8 cellular contexts compared by ENCODE assay signal in the genomic region with DNA sequence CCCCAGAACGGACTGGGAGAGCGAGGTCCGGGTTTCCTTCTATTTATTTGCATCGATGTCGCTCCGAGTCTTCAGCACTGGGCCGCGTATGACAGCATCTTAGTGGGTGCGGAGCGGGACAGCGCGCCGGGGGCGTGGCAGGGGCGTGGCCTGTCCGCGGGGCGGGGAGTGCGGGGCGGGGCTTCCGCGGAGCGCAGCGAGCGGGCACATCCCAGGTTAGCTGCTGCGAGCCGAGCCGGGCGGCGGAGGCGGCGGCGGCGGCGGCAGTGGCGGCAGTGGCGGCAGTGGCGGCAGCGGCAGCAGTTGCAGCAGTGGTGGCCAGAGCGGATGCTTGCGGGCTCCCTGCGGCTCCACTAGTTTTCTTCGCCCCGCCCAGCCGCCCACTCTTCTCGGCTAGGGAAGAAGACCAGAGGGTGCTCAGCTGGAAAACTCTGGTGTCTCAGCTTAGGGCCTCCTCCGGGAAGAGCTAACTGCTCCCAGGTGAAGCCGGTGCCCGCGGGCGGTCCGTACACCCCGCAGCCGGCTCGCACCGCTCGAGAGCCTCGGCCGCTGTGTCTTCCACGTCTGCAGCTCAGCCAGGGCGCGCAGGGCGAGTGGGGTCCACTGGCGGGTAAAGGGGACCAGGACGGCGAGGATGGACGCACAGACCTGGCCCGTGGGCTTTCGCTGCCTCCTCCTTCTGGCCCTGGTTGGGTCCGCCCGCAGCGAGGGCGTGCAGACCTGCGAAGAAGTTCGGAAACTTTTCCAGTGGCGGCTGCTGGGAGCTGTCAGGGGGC. TPM values are rescaled to one million over a fixed set of nuclear protein-coding genes. Genes with fewer than 3 reads are reported as not detected.
DNase-seq lines count a peak whose midpoint lies in the region; ATAC-seq and TF ChIP-seq lines count a peak whose summit lies in the region.

GPC5 (plus strand) TSS at position 209 of the 776 bp plus-strand sequence.

- POLR2A ChIA-PET in activated naive CD8-positive, alpha-beta T cell treated with anti-CD3 and anti-CD28 coated beads, Interleukin-2, amount 10 ng/mL, durations not matched to agents 7 days and 5 days (lab: Charles Lee), result no interaction called here

- no peak within 1 kb of the TSS for H3K27ac ChIP-seq in GM23248
- H3K27ac ChIP-seq in SU-DHL-6 (ENCODE audit: low read depth, low read length), result no peak within 1 kb of the TSS
- H3K27ac ChIP-seq in rectal smooth muscle tissue (ENCODE audit: low read depth, low read length), result no peak within 1 kb of the TSS
- H3K27ac ChIP-seq in uterus, result no peak within 1 kb of the TSS

- no peak within 1 kb of the TSS for H3K27ac Mint-ChIP-seq in activated naive CD8-positive, alpha-beta T cell treated with anti-CD3 and anti-CD28 coated beads, Interleukin-2, amount 10 ng/mL, durations not matched to agents 7 days and 5 days

- TF ChIP-seq CTCF in SU-DHL-6 (IDR thresholded peaks at IDR 0.05; ENCODE audit: insufficient read depth, low read length, poor library complexity, severe bottlenecking) (no peak), uterus (IDR thresholded peaks at IDR 0.05) (no peak)

- peak within 1 kb of the TSS; percentile 73 for H3K4me3 Mint-ChIP-seq in activated naive CD8-positive, alpha-beta T cell treated with anti-CD3 and anti-CD28 coated beads, Interleukin-2, amount 10 ng/mL, durations not matched to agents 7 days and 5 days

- H3K9ac ChIP-seq in GM23248, result no peak within 1 kb of the TSS
- no peak within 1 kb of the TSS for H3K9ac ChIP-seq in SU-DHL-6 (ENCODE audit: low read length)
- no peak within 1 kb of the TSS for H3K9ac ChIP-seq in rectal smooth muscle tissue (ENCODE audit: low read length)

- no peak for TF ChIP-seq POLR2A in uterus (IDR thresholded peaks at IDR 0.05)

- H3K36me3 Mint-ChIP-seq in activated naive CD8-positive, alpha-beta T cell treated with anti-CD3 and anti-CD28 coated beads, Interleukin-2, amount 10 ng/mL, durations not matched to agents 7 days and 5 days, result no peaks in the 10 kb centered on the region

- 3 to 5% methylated on average over 45 to 53 of the region's 76 CpGs for WGBS in GM23248 (ENCODE audit: low coverage in 1 of 2, low lambda C conversion rate in 2 of 2, missing lambda C conversion rate in 2 of 2), 2 experiments

- peak within 1 kb of the TSS; percentile 74 for H2AFZ ChIP-seq in GM23248
- H2AFZ ChIP-seq in SU-DHL-6 (ENCODE audit: low read depth, low read length, severe bottlenecking), result peak within 1 kb of the TSS; percentile 46

- no peaks in the 10 kb centered on the region for H4K20me1 ChIP-seq in GM23248 (ENCODE audit: insufficient read depth)
- H4K20me1 ChIP-seq in SU-DHL-6 (ENCODE audit: low read depth, low read length), result no peaks in the 10 kb centered on the region

- intact Hi-C loops in left ventricle myocardium superior (cut with micrococcal nuclease) (no loop called here), uterus (cut with DNase I; ENCODE audit: low total_unique reads) (no loop called here)

- H3K36me3 ChIP-seq in GM23248 (ENCODE audit: low read depth) (no peaks in the 10 kb centered on the region), SU-DHL-6 (ENCODE audit: low read length) (no peaks in the 10 kb centered on the region), rectal smooth muscle tissue (ENCODE audit: control insufficient read depth, insufficient read depth, low read length) (no peaks in the 10 kb centered on the region), uterus (no peaks in the 10 kb centered on the region)

- in situ Hi-C loops in GM23248 (cut with MboI), result no loop called here

- H3K27me3 ChIP-seq in GM23248 (replicated peaks; ENCODE audit: insufficient read depth) (peaks cover 69% of the 10 kb centered on the region), SU-DHL-6 (ENCODE audit: low read length) (no peaks in the 10 kb centered on the region), rectal smooth muscle tissue (ENCODE audit: control insufficient read depth, insufficient read depth, low read length) (peaks cover 14% of the 10 kb centered on the region), uterus (peaks cover 5 to 29% of the 10 kb centered on the region in 2 donors)

- no peaks in the 10 kb centered on the region for H3K9me3 Mint-ChIP-seq in activated naive CD8-positive, alpha-beta T cell treated with anti-CD3 and anti-CD28 coated beads, Interleukin-2, amount 10 ng/mL, durations not matched to agents 7 days and 5 days

- DNase-seq in GDM1 (lab: John Stamatoyannopoulos, UW), result peak; percentile 67
- peak; percentile 71 for DNase-seq in GM23248
- DNase-seq in KG1 (lab: John Stamatoyannopoulos, UW), result peak; percentile 13
- DNase-seq in activated naive CD8-positive, alpha-beta T cell treated with anti-CD3 and anti-CD28 coated beads, Interleukin-2, amount 10 ng/mL, durations not matched to agents 7 days and 5 days, result peak; percentile 88
- DNase-seq in left ventricle myocardium superior, result peak; percentile 89
- DNase-seq in uterus, result peak; percentile 28 to 67

- H3F3A ChIP-seq in GM23248 (ENCODE audit: insufficient read depth), result no peaks in the 10 kb centered on the region
- H3F3A ChIP-seq in SU-DHL-6 (ENCODE audit: insufficient read depth), result 0 out of 2 replicates have a peak, but pooled peaks cover 5% of the 10 kb centered on the region

- H3K79me2 ChIP-seq in GM23248 (ENCODE audit: insufficient read depth) (no peaks in the 10 kb centered on the region), SU-DHL-6 (ENCODE audit: insufficient read depth, low read length) (no peaks in the 10 kb centered on the region)

- H3K4me2 ChIP-seq in GM23248 (ENCODE audit: unreplicated experiment) (peak within 1 kb of the TSS; percentile 72), SU-DHL-6 (ENCODE audit: low read depth, low read length, poor library complexity, severe bottlenecking) (peak within 1 kb of the TSS; percentile 60)

- H3K4me1 Mint-ChIP-seq in activated naive CD8-positive, alpha-beta T cell treated with anti-CD3 and anti-CD28 coated beads, Interleukin-2, amount 10 ng/mL, durations not matched to agents 7 days and 5 days, result peaks cover 6% of the 10 kb centered on the region

- ATAC-seq in activated naive CD8-positive, alpha-beta T cell treated with anti-CD3 and anti-CD28 coated beads, Interleukin-2, amount 10 ng/mL, durations not matched to agents 7 days and 5 days (ENCODE audit: low read depth), result peak; percentile 98
- ATAC-seq in left ventricle myocardium superior, result peak; percentile 100

- H3K4me1 ChIP-seq in GM23248 (ENCODE audit: insufficient read depth) (no peaks in the 10 kb centered on the region), rectal smooth muscle tissue (ENCODE audit: control insufficient read depth, insufficient read depth, low read length) (no peaks in the 10 kb centered on the region), uterus (no peaks in the 10 kb centered on the region)

- H3K27me3 Mint-ChIP-seq in activated naive CD8-positive, alpha-beta T cell treated with anti-CD3 and anti-CD28 coated beads, Interleukin-2, amount 10 ng/mL, durations not matched to agents 7 days and 5 days, result peaks cover 94% of the 10 kb centered on the region

- H3K9me2 ChIP-seq in GM23248 (ENCODE audit: insufficient read depth), result no peaks in the 10 kb centered on the region
- H3K9me2 ChIP-seq in SU-DHL-6 (replicated peaks; ENCODE audit: insufficient read depth, low read length), result no peaks in the 10 kb centered on the region

- H3K4me3 ChIP-seq in GM23248 (peak within 1 kb of the TSS; percentile 60), SU-DHL-6 (ENCODE audit: insufficient read depth, low read length, poor library complexity, severe bottlenecking) (peak within 1 kb of the TSS; percentile 28), rectal smooth muscle tissue (ENCODE audit: low read length) (peak within 1 kb of the TSS; percentile 67), uterus (peak within 1 kb of the TSS in 1 of 2 donors; percentile 30)

- no peaks in the 10 kb centered on the region for H3K9me3 ChIP-seq in GM23248 (ENCODE audit: low read depth)
- no peaks in the 10 kb centered on the region for H3K9me3 ChIP-seq in SU-DHL-6 (ENCODE audit: insufficient read depth, low read length)
- H3K9me3 ChIP-seq in uterus, result no peaks in the 10 kb centered on the region

RNA-seq across cellular contexts. Expression of gene GPC5, which starts in this region (rescaled TPM):
- 0.32 TPM in 1 of 2 replicates, not detected in the other for total RNA-seq in GM23248 (2014; rRNA removed; shearing (Covaris generic))
- not detected in 2 replicates for polyA plus RNA-seq in GM23248 (2016; fragmentation: Nextera tagmentation; extraction: Ambion mirVana)
- under 1 TPM in 1 of 2 experiments, not detected in 1; 0.14 TPM for total RNA-seq in activated naive CD8-positive, alpha-beta T cell treated with anti-CD3 and anti-CD28 coated beads, Interleukin-2, amount 10 ng/mL, durations not matched to agents 7 days and 5 days
- total RNA-seq in left ventricle myocardium superior (1.8 TPM), uterus (10 to 100 TPM in 1 of 4 donors, 1 to 10 TPM in 1, under 1 TPM in 1, not detected in 1; 0.24 to 30.8 (median 1.8) TPM)

Comparison
In these comparisons a context has a peak if more than half of its experiments do, and no peak if none do; other contexts are left out.
1. Peak in DNase-seq, H3K4me3 ChIP-seq and H3K4me2 ChIP-seq in GM23248; RNA of the gene not detected or under 1 TPM.
2. Peak in DNase-seq and ATAC-seq in activated naive CD8-positive, alpha-beta T cell treated with anti-CD3 and anti-CD28 coated beads, Interleukin-2, amount 10 ng/mL, durations not matched to agents 7 days and 5 days; RNA of the gene not detected or under 1 TPM.
3. DNase-seq: peak in every context shown above with its lines; median percentile 89 in left ventricle myocardium superior; 88 in activated naive CD8-positive, alpha-beta T cell treated with anti-CD3 and anti-CD28 coated beads, Interleukin-2, amount 10 ng/mL, durations not matched to agents 7 days and 5 days; 71 in GM23248; 67 in GDM1; 48 in uterus; 13 in KG1.